Comparison of ENCODE assay signal across 11 cellular contexts in genomic region chr10:21523557-21524008, GRCh38. TPM values are rescaled to one million over a fixed set of nuclear protein-coding genes. Genes with fewer than 3 reads are reported as not detected.
DNase-seq lines count a peak whose midpoint lies in the region; ATAC-seq, FAIRE-seq and TF ChIP-seq lines count a peak whose summit lies in the region.
"Had no signal": no experiment of that assay in that cellular context is flagged by ENCODE, and none has a peak within 500 bp of the region (broad histone marks: within the 10 kb centered on the region; RNA-seq: fewer than 3 reads in every experiment).

No MANE protein-coding gene starts in this region.

- no peaks in the 10 kb centered on the region for H3K79me1 ChIP-seq in mesendoderm (ENCODE audit: low read length)

- H2AFZ ChIP-seq in HepG2 (ENCODE audit: low read length), result peak overlapping the region; percentile 48

- 55% methylated on average over 3 of the region's 3 CpGs for WGBS in HepG2 (ENCODE audit: low lambda C conversion rate)
- WGBS in right lobe of liver (ENCODE audit: insufficient coverage, low coverage, low lambda C conversion rate, missing lambda C conversion rate), result 64% methylated on average over 2 of the region's 3 CpGs
- no CpG with 5 or more reads among the region's 3 CpGs for WGBS in mesendoderm (ENCODE audit: extremely low coverage, insufficient coverage, low lambda C conversion rate)

- H3K79me2 ChIP-seq in HepG2 (ENCODE audit: insufficient read depth, low read length), result peaks cover 15% of the 10 kb centered on the region
- no peaks in the 10 kb centered on the region for H3K79me2 ChIP-seq in mesendoderm (ENCODE audit: control insufficient read depth, insufficient read depth, low read length)

- in situ Hi-C loops in HepG2 (cut with HindIII; ENCODE audit: extremely low pct_ligation_motif_present, low pct_unique_long_range_greater_than_20kb), result loop anchor here (25.0 kb wide), 1 partner anchor 789 kb away; the partner anchor contains the start of genes BMI1 and COMMD3

- DNase-seq in HepG2 (ENCODE audit: low spot score) (peak; percentile 54), right lobe of liver (no peak), mesendoderm (peak; percentile 85), iPS-NIHi11 (ENCODE audit: low spot score) (no peak), GDM1 (lab: John Stamatoyannopoulos, UW) (no peak)
- DNase-seq in activated T-helper 1 cell treated with anti-CD3 and anti-CD28 coated beads, Interleukin-12 subunit alpha, Interleukin-12 subunit beta, Interleukin-2, Interleukin-4 antibody, amounts not matched to agents 30 ng/mL and 10 ng/mL and 1 ng/mL, durations not matched to agents 14 hours and 24 hours and 36 hours (ENCODE audit: low spot score), result no peak
- DNase-seq in activated naive CD4-positive, alpha-beta T cell treated with anti-CD3 and anti-CD28 coated beads, Interleukin-2, amount 50 U/mL, for 16 hours, result no peak
- DNase-seq: activated CD4-positive, alpha-beta T cell treated with anti-CD3 and anti-CD28 coated beads for 4 hours; effector CD8-positive, alpha-beta T cell; uterus had no signal

- peak overlapping the region; percentile 15 for H2BK120ac ChIP-seq in mesendoderm (ENCODE audit: low read depth, low read length)

- H3K4me3 ChIP-seq in HepG2 (replicated peaks in 1 of 3; ENCODE audit: insufficient read depth in 1 of 3, low read depth in 2 of 3, low read length in 3 of 3) (peak overlapping the region in 1 of 3 experiments; percentile 77; a peak in 2 of 6 replicates), right lobe of liver (no peak overlapping the region), mesendoderm (ENCODE audit: low read length) (no peak overlapping the region)

- H3K9ac ChIP-seq in HepG2 (ENCODE audit: insufficient read depth, low read depth, low read length) (peak overlapping the region; percentile 92; the same call in 1 of the 2 replicates), mesendoderm (ENCODE audit: low read length) (peak overlapping the region; percentile 39)

- TF ChIP-seq CTCF in HepG2 (CRISPR knock-in tag; IDR thresholded peaks at IDR 0.05) (0 out of 2 replicates have a peak, but pooled peaks have one; percentile 7), right lobe of liver (IDR thresholded peaks at IDR 0.05) (no peak)

- H4K20me1 ChIP-seq in HepG2 (ENCODE audit: insufficient read depth, low read length), result no peaks in the 10 kb centered on the region

- H4K5ac ChIP-seq in mesendoderm (ENCODE audit: low read length), result no peak overlapping the region

- H3K4me2 ChIP-seq in HepG2 (ENCODE audit: low read depth, low read length) (peak overlapping the region; percentile 95), mesendoderm (ENCODE audit: low read length) (no peak overlapping the region)

- FAIRE-seq in HepG2 (lab: Jason Lieb, UNC), result no peak

- no TSS peak for BruUV-seq in HepG2 (replicated peaks; lab: Mats Ljungman, UMichigan)

- H4K8ac ChIP-seq in mesendoderm (ENCODE audit: low read depth, low read length), result no peak overlapping the region

- CTCF ChIA-PET in HepG2 (lab: Yijun Ruan, JAX; ENCODE audit: low intra/inter-chr PET ratio, low total read pairs), result no interaction called here

- H3K27ac ChIP-seq in HepG2 (ENCODE audit: extremely low read length, insufficient read depth, low read length), result peak overlapping the region; percentile 95
- H3K27ac ChIP-seq in right lobe of liver, result no peak overlapping the region
- H3K27ac ChIP-seq in mesendoderm (ENCODE audit: low read depth, low read length), result peak overlapping the region; percentile 47

- TF ChIP-seq POLR2A in HepG2 (IDR thresholded peaks at IDR 0.05; ENCODE audit: insufficient read depth in 1 of 2, low read depth in 2 of 2, low read length in 2 of 2) (no peak), right lobe of liver (IDR thresholded peaks at IDR 0.05) (no peak)

- H3K27me3 ChIP-seq in HepG2 (ENCODE audit: control insufficient read depth in 1 of 2, insufficient read depth in 2 of 2, low read length in 2 of 2) (no peaks in the 10 kb centered on the region), right lobe of liver (no peaks in the 10 kb centered on the region), mesendoderm (ENCODE audit: insufficient read depth, low read length, poor library complexity) (no peaks in the 10 kb centered on the region)
- H3K27me3 ChIP-seq: uterus had no signal

- H3K36me3 Mint-ChIP-seq in activated T-helper 1 cell treated with anti-CD3 and anti-CD28 coated beads, Interleukin-12 subunit alpha, Interleukin-12 subunit beta, Interleukin-2, Interleukin-4 antibody, amounts not matched to agents 30 ng/mL and 10 ng/mL and 1 ng/mL, durations not matched to agents 14 hours and 24 hours and 36 hours (ENCODE audit: low read depth), result peaks cover 9% of the 10 kb centered on the region

- H3K4me3 Mint-ChIP-seq in activated T-helper 1 cell treated with anti-CD3 and anti-CD28 coated beads, Interleukin-12 subunit alpha, Interleukin-12 subunit beta, Interleukin-2, Interleukin-4 antibody, amounts not matched to agents 30 ng/mL and 10 ng/mL and 1 ng/mL, durations not matched to agents 14 hours and 24 hours and 36 hours, result peak overlapping the region; percentile 48

- no peak overlapping the region for H3K18ac ChIP-seq in mesendoderm (ENCODE audit: low read length)

- H3K23ac ChIP-seq in mesendoderm (ENCODE audit: low read length), result no peak overlapping the region

- H2AK5ac ChIP-seq in mesendoderm (ENCODE audit: low read length), result no peak overlapping the region

- H2BK5ac ChIP-seq in mesendoderm (ENCODE audit: low read length), result no peak overlapping the region

- no peaks in the 10 kb centered on the region for H3K36me3 ChIP-seq in HepG2 (replicated peaks in 1 of 2; ENCODE audit: control insufficient read depth in 1 of 2, insufficient read depth in 2 of 2, low read length in 2 of 2)
- no peaks in the 10 kb centered on the region for H3K36me3 ChIP-seq in right lobe of liver
- H3K36me3 ChIP-seq in mesendoderm (ENCODE audit: control insufficient read depth, insufficient read depth, low read length), result no peaks in the 10 kb centered on the region
- H3K36me3 ChIP-seq: uterus had no signal

- no peak overlapping the region for H2BK15ac ChIP-seq in mesendoderm (replicated peaks; ENCODE audit: low read depth)

- POLR2A ChIA-PET in HepG2 (lab: Yijun Ruan, JAX), result interaction anchor here (5.0 kb wide), 1 partner anchor 26 kb away, joined by 294 read pairs; no protein-coding TSS in a partner anchor

- no peak overlapping the region for H3K4ac ChIP-seq in mesendoderm (ENCODE audit: low read depth, low read length)

- H3K9me3 ChIP-seq in HepG2 (ENCODE audit: low read length) (no peaks in the 10 kb centered on the region), right lobe of liver (no peaks in the 10 kb centered on the region)
- H3K9me3 ChIP-seq: uterus had no signal

- TF ChIP-seq EP300 in HepG2 (IDR thresholded peaks at IDR 0.05; ENCODE audit: low read depth in 2 of 2, low read length in 2 of 2) (no peak), HepG2 (CRISPR knock-in tag; IDR thresholded peaks at IDR 0.05; ENCODE audit: borderline replicate concordance) (no peak)

- H3K4me1 ChIP-seq in HepG2 (ENCODE audit: insufficient read depth, low read length), result peaks cover 43% of the 10 kb centered on the region
- H3K4me1 ChIP-seq in right lobe of liver, result peaks cover 0 to 9% (median 0%) of the 10 kb centered on the region in 4 donors
- H3K4me1 ChIP-seq in mesendoderm (ENCODE audit: control insufficient read depth, low read depth, low read length), result peaks cover 15% of the 10 kb centered on the region
- H3K4me1 ChIP-seq: uterus had no signal

- ATAC-seq in HepG2 (no peak), right lobe of liver (no peak), GM21825 (IDR thresholded peaks at IDR 0.05; ENCODE audit: unreplicated experiment) (no peak)

- TF ChIP-seq RAD21 in HepG2 (CRISPR knock-in tag; IDR thresholded peaks at IDR 0.05), result no peak

- H3K27me3 Mint-ChIP-seq in activated T-helper 1 cell treated with anti-CD3 and anti-CD28 coated beads, Interleukin-12 subunit alpha, Interleukin-12 subunit beta, Interleukin-2, Interleukin-4 antibody, amounts not matched to agents 30 ng/mL and 10 ng/mL and 1 ng/mL, durations not matched to agents 14 hours and 24 hours and 36 hours (ENCODE audit: insufficient read depth), result peaks cover 47% of the 10 kb centered on the region

- H3K4me1 Mint-ChIP-seq in activated T-helper 1 cell treated with anti-CD3 and anti-CD28 coated beads, Interleukin-12 subunit alpha, Interleukin-12 subunit beta, Interleukin-2, Interleukin-4 antibody, amounts not matched to agents 30 ng/mL and 10 ng/mL and 1 ng/mL, durations not matched to agents 14 hours and 24 hours and 36 hours (ENCODE audit: low read depth), result peaks cover 59% of the 10 kb centered on the region

- intact Hi-C loops in HepG2 (cut with micrococcal nuclease; ENCODE audit: unreplicated experiment), result loop anchor here (2.0 kb wide), 1 partner anchor 27 kb away; no protein-coding TSS in a partner anchor
- intact Hi-C loops in right lobe of liver (cut with DNase I), result no loop called here
- intact Hi-C loops in activated T-helper 1 cell treated with anti-CD3 and anti-CD28 coated beads, Interleukin-12 subunit alpha, Interleukin-12 subunit beta, Interleukin-2, Interleukin-4 antibody, amounts not matched to agents 30 ng/mL and 10 ng/mL and 1 ng/mL, durations not matched to agents 14 hours and 24 hours and 36 hours (cut with micrococcal nuclease), result loop anchor here (10.0 kb wide), 3 partner anchors 349 to 1841 kb away; partner anchors contain the start of gene PIP4K2A

- H3K56ac ChIP-seq in mesendoderm (ENCODE audit: low read length), result peak overlapping the region; percentile 74

- H3K27ac Mint-ChIP-seq in activated T-helper 1 cell treated with anti-CD3 and anti-CD28 coated beads, Interleukin-12 subunit alpha, Interleukin-12 subunit beta, Interleukin-2, Interleukin-4 antibody, amounts not matched to agents 30 ng/mL and 10 ng/mL and 1 ng/mL, durations not matched to agents 14 hours and 24 hours and 36 hours, result peak overlapping the region; percentile 59

- no peaks in the 10 kb centered on the region for H3K9me3 Mint-ChIP-seq in activated T-helper 1 cell treated with anti-CD3 and anti-CD28 coated beads, Interleukin-12 subunit alpha, Interleukin-12 subunit beta, Interleukin-2, Interleukin-4 antibody, amounts not matched to agents 30 ng/mL and 10 ng/mL and 1 ng/mL, durations not matched to agents 14 hours and 24 hours and 36 hours

RNA-seq across cellular contexts. Expression of gene SKIDA1, which starts 1.9 kb away (rescaled TPM):
- total RNA-seq in HepG2 (2016; rRNA removed; fragmentation: Illumina TruSeq; extraction: Trizol), result 1.4 and 1.5 TPM in 2 replicates
- 0.35 and 0.40 TPM in 2 replicates for total RNA-seq in HepG2 (2016; cell fraction: cytosol; rRNA removed; fragmentation: Illumina TruSeq; extraction: Trizol; ENCODE audit: low read depth)
- 1.1 and 1.2 TPM in 2 replicates for total RNA-seq in HepG2 (2016; cell fraction: insoluble cytoplasmic fraction; rRNA removed; fragmentation: Illumina TruSeq; extraction: Trizol)
- 1.1 TPM in 2 replicates for total RNA-seq in HepG2 (2016; cell fraction: membrane; rRNA removed; fragmentation: Illumina TruSeq; extraction: Trizol)
- 1.4 TPM in 2 replicates for total RNA-seq in HepG2 (2016; cell fraction: nucleus; rRNA removed; fragmentation: Illumina TruSeq; extraction: Trizol)
- 0.29 and 0.73 TPM in 2 replicates for polyA plus RNA-seq in HepG2 (2011; rRNA removed)
- 0.17 and 0.19 TPM in 2 replicates for polyA plus RNA-seq in HepG2 (2011; cell fraction: cytosol; rRNA removed)
- polyA plus RNA-seq in HepG2 (2011; cell fraction: nucleus; rRNA removed), result 0.45 and 0.59 TPM in 2 replicates
- 0.24 and 0.85 TPM in 2 replicates for polyA plus RNA-seq in HepG2 (2012)
- 0.11 and 0.58 TPM in 2 replicates for polyA plus RNA-seq in HepG2 (2016; cell fraction: cytosol; fragmentation: Illumina TruSeq; extraction: Trizol; ENCODE audit: low read depth)
- polyA plus RNA-seq in HepG2 (2016; cell fraction: insoluble cytoplasmic fraction; fragmentation: Illumina TruSeq; extraction: Trizol; ENCODE audit: low read depth), result 0.67 and 0.78 TPM in 2 replicates
- polyA plus RNA-seq in HepG2 (2016; cell fraction: membrane; fragmentation: Illumina TruSeq; extraction: Trizol; ENCODE audit: low read depth), result 0.33 and 0.58 TPM in 2 replicates
- polyA plus RNA-seq in HepG2 (2016; cell fraction: nucleus; fragmentation: Illumina TruSeq; extraction: Trizol; ENCODE audit: insufficient read depth, low read depth), result 2.7 and 2.8 TPM in 2 replicates
- polyA minus RNA-seq in HepG2 (2011; rRNA and poly(A)+ RNA removed; ENCODE audit: low replicate concordance), result 0.12 and 0.28 TPM in 2 replicates
- 0.49 and 0.88 TPM in 2 replicates for polyA minus RNA-seq in HepG2 (2011; cell fraction: cytosol; rRNA and poly(A)+ RNA removed)
- 0.50 and 0.52 TPM in 2 replicates for polyA minus RNA-seq in HepG2 (2011; cell fraction: nucleus; rRNA and poly(A)+ RNA removed)
- 1 to 10 TPM in 5 of 6 experiments, under 1 TPM in 1; 0.31 to 3.9 (median 2.1) TPM for total RNA-seq in right lobe of liver
- total RNA-seq in activated T-helper 1 cell treated with anti-CD3 and anti-CD28 coated beads, Interleukin-12 subunit alpha, Interleukin-12 subunit beta, Interleukin-2, Interleukin-4 antibody, amounts not matched to agents 30 ng/mL and 10 ng/mL and 1 ng/mL, durations not matched to agents 14 hours and 24 hours and 36 hours, result 0.05 and 0.15 TPM in 2 replicates
- 1.6 TPM for polyA plus RNA-seq in mesendoderm (2013, experiment 1 of 2)
- 1.7 TPM for polyA plus RNA-seq in mesendoderm (2013, experiment 2 of 2)

RNA-seq across cellular contexts. Expression of gene MLLT10, which starts 10.4 kb away (rescaled TPM):
- total RNA-seq in HepG2 (2016; rRNA removed; fragmentation: Illumina TruSeq; extraction: Trizol) (39.3 and 51.3 TPM in 2 replicates), right lobe of liver (10 to 100 TPM; 15.8 to 49.4 (median 20.1) TPM)
- total RNA-seq in HepG2 (2016; cell fraction: cytosol; rRNA removed; fragmentation: Illumina TruSeq; extraction: Trizol; ENCODE audit: low read depth), result 32.5 and 35.1 TPM in 2 replicates
- 40.6 and 48.2 TPM in 2 replicates for total RNA-seq in HepG2 (2016; cell fraction: insoluble cytoplasmic fraction; rRNA removed; fragmentation: Illumina TruSeq; extraction: Trizol)
- total RNA-seq in HepG2 (2016; cell fraction: membrane; rRNA removed; fragmentation: Illumina TruSeq; extraction: Trizol), result 43.6 and 51.5 TPM in 2 replicates
- 132 and 141 TPM in 2 replicates for total RNA-seq in HepG2 (2016; cell fraction: nucleus; rRNA removed; fragmentation: Illumina TruSeq; extraction: Trizol)
- polyA plus RNA-seq in HepG2 (2011; rRNA removed), result 72.1 and 84.1 TPM in 2 replicates
- 52.6 and 55.4 TPM in 2 replicates for polyA plus RNA-seq in HepG2 (2011; cell fraction: cytosol; rRNA removed)
- 70.8 and 78.9 TPM in 2 replicates for polyA plus RNA-seq in HepG2 (2011; cell fraction: nucleus; rRNA removed)
- polyA plus RNA-seq in HepG2 (2012), result 36.4 and 36.6 TPM in 2 replicates
- 39.6 and 43.2 TPM in 2 replicates for polyA plus RNA-seq in HepG2 (2016; cell fraction: cytosol; fragmentation: Illumina TruSeq; extraction: Trizol; ENCODE audit: low read depth)
- 41.2 and 47.5 TPM in 2 replicates for polyA plus RNA-seq in HepG2 (2016; cell fraction: insoluble cytoplasmic fraction; fragmentation: Illumina TruSeq; extraction: Trizol; ENCODE audit: low read depth)
- polyA plus RNA-seq in HepG2 (2016; cell fraction: membrane; fragmentation: Illumina TruSeq; extraction: Trizol; ENCODE audit: low read depth), result 46.0 and 49.8 TPM in 2 replicates
- 59.3 and 60.4 TPM in 2 replicates for polyA plus RNA-seq in HepG2 (2016; cell fraction: nucleus; fragmentation: Illumina TruSeq; extraction: Trizol; ENCODE audit: insufficient read depth, low read depth)
- polyA minus RNA-seq in HepG2 (2011; rRNA and poly(A)+ RNA removed; ENCODE audit: low replicate concordance), result 65.5 and 210 TPM in 2 replicates
- polyA minus RNA-seq in HepG2 (2011; cell fraction: cytosol; rRNA and poly(A)+ RNA removed), result 28.0 and 33.0 TPM in 2 replicates
- polyA minus RNA-seq in HepG2 (2011; cell fraction: nucleus; rRNA and poly(A)+ RNA removed), result 342 and 460 TPM in 2 replicates
- 40.9 and 43.1 TPM in 2 replicates for total RNA-seq in activated T-helper 1 cell treated with anti-CD3 and anti-CD28 coated beads, Interleukin-12 subunit alpha, Interleukin-12 subunit beta, Interleukin-2, Interleukin-4 antibody, amounts not matched to agents 30 ng/mL and 10 ng/mL and 1 ng/mL, durations not matched to agents 14 hours and 24 hours and 36 hours
- polyA plus RNA-seq in mesendoderm (2013, experiment 1 of 2), result 37.4 TPM
- polyA plus RNA-seq in mesendoderm (2013, experiment 2 of 2), result 40.3 TPM

Comparison
In these comparisons a context has a peak if more than half of its experiments do, and no peak if none do; other contexts are left out.
1. DNase-seq: peak in HepG2 (single experiment) and mesendoderm (single experiment); none in right lobe of liver (0 of 3), activated T-helper 1 cell treated with anti-CD3 and anti-CD28 coated beads, Interleukin-12 subunit alpha, Interleukin-12 subunit beta, Interleukin-2, Interleukin-4 antibody, amounts not matched to agents 30 ng/mL and 10 ng/mL and 1 ng/mL, durations not matched to agents 14 hours and 24 hours and 36 hours (single experiment), iPS-NIHi11 (single experiment), activated naive CD4-positive, alpha-beta T cell treated with anti-CD3 and anti-CD28 coated beads, Interleukin-2, amount 50 U/mL, for 16 hours (single experiment) and GDM1 (single experiment).
2. H3K27ac ChIP-seq: peak in HepG2 (single experiment) and mesendoderm (single experiment); none in right lobe of liver (0 of 3).
3. intact Hi-C loops: an anchor here in HepG2 (2.0 kb wide) and activated T-helper 1 cell treated with anti-CD3 and anti-CD28 coated beads, Interleukin-12 subunit alpha, Interleukin-12 subunit beta, Interleukin-2, Interleukin-4 antibody, amounts not matched to agents 30 ng/mL and 10 ng/mL and 1 ng/mL, durations not matched to agents 14 hours and 24 hours and 36 hours (10.0 kb wide); none called in right lobe of liver.